1 cellular context compared by ENCODE assay signal in the genomic region with DNA sequence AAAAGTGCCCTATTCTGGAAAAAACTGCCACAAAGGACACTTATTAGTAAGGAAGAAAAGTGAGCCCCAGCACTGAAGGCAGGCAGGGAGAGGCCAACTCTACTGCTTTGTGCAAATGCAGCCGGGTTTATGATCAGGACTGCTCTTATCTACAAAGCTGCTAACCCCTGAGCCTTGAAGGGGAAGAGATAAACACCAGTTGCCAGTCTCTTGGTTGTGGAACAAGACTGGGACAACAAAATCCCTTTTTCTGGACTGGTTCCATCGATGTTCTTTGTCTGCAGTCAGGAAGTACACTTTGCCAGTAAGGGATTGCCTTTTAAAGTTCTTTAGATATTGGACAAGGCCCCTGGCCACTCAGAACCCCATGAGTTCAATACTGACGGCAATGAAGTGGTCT.
A peak's percentile ranks its signal among the peaks of the same experiment; 100 is the strongest.
TF ChIP-seq lines count a peak whose summit lies in the region.

No MANE protein-coding gene starts in this region.

TF ChIP-seq in K562, 482 proteins besides CTCF, POLR2A, EP300 and RAD21 (continued from another document and continues in another):
- TF ChIP-seq, protein P1, sequence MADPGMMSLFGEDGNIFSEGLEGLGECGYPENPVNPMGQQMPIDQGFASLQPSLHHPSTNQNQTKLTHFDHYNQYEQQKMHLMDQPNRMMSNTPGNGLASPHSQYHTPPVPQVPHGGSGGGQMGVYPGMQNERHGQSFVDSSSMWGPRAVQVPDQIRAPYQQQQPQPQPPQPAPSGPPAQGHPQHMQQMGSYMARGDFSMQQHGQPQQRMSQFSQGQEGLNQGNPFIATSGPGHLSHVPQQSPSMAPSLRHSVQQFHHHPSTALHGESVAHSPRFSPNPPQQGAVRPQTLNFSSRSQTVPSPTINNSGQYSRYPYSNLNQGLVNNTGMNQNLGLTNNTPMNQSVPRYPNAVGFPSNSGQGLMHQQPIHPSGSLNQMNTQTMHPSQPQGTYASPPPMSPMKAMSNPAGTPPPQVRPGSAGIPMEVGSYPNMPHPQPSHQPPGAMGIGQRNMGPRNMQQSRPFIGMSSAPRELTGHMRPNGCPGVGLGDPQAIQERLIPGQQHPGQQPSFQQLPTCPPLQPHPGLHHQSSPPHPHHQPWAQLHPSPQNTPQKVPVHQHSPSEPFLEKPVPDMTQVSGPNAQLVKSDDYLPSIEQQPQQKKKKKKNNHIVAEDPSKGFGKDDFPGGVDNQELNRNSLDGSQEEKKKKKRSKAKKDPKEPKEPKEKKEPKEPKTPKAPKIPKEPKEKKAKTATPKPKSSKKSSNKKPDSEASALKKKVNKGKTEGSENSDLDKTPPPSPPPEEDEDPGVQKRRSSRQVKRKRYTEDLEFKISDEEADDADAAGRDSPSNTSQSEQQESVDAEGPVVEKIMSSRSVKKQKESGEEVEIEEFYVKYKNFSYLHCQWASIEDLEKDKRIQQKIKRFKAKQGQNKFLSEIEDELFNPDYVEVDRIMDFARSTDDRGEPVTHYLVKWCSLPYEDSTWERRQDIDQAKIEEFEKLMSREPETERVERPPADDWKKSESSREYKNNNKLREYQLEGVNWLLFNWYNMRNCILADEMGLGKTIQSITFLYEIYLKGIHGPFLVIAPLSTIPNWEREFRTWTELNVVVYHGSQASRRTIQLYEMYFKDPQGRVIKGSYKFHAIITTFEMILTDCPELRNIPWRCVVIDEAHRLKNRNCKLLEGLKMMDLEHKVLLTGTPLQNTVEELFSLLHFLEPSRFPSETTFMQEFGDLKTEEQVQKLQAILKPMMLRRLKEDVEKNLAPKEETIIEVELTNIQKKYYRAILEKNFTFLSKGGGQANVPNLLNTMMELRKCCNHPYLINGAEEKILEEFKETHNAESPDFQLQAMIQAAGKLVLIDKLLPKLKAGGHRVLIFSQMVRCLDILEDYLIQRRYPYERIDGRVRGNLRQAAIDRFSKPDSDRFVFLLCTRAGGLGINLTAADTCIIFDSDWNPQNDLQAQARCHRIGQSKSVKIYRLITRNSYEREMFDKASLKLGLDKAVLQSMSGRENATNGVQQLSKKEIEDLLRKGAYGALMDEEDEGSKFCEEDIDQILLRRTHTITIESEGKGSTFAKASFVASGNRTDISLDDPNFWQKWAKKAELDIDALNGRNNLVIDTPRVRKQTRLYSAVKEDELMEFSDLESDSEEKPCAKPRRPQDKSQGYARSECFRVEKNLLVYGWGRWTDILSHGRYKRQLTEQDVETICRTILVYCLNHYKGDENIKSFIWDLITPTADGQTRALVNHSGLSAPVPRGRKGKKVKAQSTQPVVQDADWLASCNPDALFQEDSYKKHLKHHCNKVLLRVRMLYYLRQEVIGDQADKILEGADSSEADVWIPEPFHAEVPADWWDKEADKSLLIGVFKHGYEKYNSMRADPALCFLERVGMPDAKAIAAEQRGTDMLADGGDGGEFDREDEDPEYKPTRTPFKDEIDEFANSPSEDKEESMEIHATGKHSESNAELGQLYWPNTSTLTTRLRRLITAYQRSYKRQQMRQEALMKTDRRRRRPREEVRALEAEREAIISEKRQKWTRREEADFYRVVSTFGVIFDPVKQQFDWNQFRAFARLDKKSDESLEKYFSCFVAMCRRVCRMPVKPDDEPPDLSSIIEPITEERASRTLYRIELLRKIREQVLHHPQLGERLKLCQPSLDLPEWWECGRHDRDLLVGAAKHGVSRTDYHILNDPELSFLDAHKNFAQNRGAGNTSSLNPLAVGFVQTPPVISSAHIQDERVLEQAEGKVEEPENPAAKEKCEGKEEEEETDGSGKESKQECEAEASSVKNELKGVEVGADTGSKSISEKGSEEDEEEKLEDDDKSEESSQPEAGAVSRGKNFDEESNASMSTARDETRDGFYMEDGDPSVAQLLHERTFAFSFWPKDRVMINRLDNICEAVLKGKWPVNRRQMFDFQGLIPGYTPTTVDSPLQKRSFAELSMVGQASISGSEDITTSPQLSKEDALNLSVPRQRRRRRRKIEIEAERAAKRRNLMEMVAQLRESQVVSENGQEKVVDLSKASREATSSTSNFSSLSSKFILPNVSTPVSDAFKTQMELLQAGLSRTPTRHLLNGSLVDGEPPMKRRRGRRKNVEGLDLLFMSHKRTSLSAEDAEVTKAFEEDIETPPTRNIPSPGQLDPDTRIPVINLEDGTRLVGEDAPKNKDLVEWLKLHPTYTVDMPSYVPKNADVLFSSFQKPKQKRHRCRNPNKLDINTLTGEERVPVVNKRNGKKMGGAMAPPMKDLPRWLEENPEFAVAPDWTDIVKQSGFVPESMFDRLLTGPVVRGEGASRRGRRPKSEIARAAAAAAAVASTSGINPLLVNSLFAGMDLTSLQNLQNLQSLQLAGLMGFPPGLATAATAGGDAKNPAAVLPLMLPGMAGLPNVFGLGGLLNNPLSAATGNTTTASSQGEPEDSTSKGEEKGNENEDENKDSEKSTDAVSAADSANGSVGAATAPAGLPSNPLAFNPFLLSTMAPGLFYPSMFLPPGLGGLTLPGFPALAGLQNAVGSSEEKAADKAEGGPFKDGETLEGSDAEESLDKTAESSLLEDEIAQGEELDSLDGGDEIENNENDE (IDR thresholded peaks at IDR 0.05; ENCODE audit: low read depth, low read length), result no peak
- TF ChIP-seq, protein P2, sequence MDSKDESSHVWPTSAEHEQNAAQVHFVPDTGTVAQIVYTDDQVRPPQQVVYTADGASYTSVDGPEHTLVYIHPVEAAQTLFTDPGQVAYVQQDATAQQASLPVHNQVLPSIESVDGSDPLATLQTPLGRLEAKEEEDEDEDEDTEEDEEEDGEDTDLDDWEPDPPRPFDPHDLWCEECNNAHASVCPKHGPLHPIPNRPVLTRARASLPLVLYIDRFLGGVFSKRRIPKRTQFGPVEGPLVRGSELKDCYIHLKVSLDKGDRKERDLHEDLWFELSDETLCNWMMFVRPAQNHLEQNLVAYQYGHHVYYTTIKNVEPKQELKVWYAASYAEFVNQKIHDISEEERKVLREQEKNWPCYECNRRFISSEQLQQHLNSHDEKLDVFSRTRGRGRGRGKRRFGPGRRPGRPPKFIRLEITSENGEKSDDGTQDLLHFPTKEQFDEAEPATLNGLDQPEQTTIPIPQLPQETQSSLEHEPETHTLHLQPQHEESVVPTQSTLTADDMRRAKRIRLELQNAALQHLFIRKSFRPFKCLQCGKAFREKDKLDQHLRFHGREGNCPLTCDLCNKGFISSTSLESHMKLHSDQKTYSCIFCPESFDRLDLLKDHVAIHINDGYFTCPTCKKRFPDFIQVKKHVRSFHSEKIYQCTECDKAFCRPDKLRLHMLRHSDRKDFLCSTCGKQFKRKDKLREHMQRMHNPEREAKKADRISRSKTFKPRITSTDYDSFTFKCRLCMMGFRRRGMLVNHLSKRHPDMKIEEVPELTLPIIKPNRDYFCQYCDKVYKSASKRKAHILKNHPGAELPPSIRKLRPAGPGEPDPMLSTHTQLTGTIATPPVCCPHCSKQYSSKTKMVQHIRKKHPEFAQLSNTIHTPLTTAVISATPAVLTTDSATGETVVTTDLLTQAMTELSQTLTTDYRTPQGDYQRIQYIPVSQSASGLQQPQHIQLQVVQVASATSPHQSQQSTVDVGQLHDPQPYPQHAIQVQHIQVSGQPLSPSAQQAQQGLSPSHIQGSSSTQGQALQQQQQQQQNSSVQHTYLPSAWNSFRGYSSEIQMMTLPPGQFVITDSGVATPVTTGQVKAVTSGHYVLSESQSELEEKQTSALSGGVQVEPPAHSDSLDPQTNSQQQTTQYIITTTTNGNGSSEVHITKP (IDR thresholded peaks at IDR 0.05; ENCODE audit: partially characterized antibody), result peak; percentile 24
- TF ChIP-seq XRCC5 (IDR thresholded peaks at IDR 0.05; ENCODE audit: low read depth, low read length) (no peak), TEAD2 (tag; IDR thresholded peaks at IDR 0.05) (no peak), MYNN (IDR thresholded peaks at IDR 0.05) (0 out of 2 replicates have a peak, but pooled peaks have one; percentile 56), MYNN (CRISPR knock-in tag; IDR thresholded peaks at IDR 0.05) (no peak), MYBL2 (IDR thresholded peaks at IDR 0.05; ENCODE audit: low read depth) (no peak), MYBL2 (CRISPR knock-in tag; IDR thresholded peaks at IDR 0.05; ENCODE audit: borderline replicate concordance) (no peak), SP1 (CRISPR knock-in tag; IDR thresholded peaks at IDR 0.05) (no peak), ZNF445 (CRISPR knock-in tag; IDR thresholded peaks at IDR 0.05; ENCODE audit: low read depth) (no peak), ZKSCAN1 (IDR thresholded peaks at IDR 0.05; ENCODE audit: low read depth, low read length) (no peak), FOXJ2 (tag; IDR thresholded peaks at IDR 0.05) (peak; percentile 77; the same call in 1 of the 2 replicates), PHF21A (IDR thresholded peaks at IDR 0.05; ENCODE audit: borderline replicate concordance, low read depth) (no peak), SOX6 (IDR thresholded peaks at IDR 0.05) (0 out of 2 replicates have a peak, but pooled peaks have one; percentile 14), KDM1A (IDR thresholded peaks at IDR 0.05) (peak in 1 of 2 experiments; percentile 26; a peak in 1 of 4 replicates), ZNF785 (CRISPR knock-in tag; IDR thresholded peaks at IDR 0.05) (no peak), RCOR1 (IDR thresholded peaks at IDR 0.05; ENCODE audit: borderline replicate concordance in 1 of 2, low read depth in 2 of 2, low read length in 2 of 2) (peak in 1 of 2 experiments; percentile 68; a peak in 2 of 4 replicates), JUND (IDR thresholded peaks at IDR 0.05; ENCODE audit: borderline replicate concordance, low read depth, low read length) (peak; percentile 3; the same call in 1 of the 2 replicates), JUND (tag; IDR thresholded peaks at IDR 0.05; ENCODE audit: borderline replicate concordance, low read depth, low read length) (no peak; the same call in 2 of the 3 replicates), RBM22 (IDR thresholded peaks at IDR 0.05; ENCODE audit: low read depth, low read length, poor library complexity, severe bottlenecking) (no peak), BCOR (IDR thresholded peaks at IDR 0.05) (no peak), ZNF583 (CRISPR knock-in tag; IDR thresholded peaks at IDR 0.05) (no peak), ZNF507 (tag; conservative IDR thresholded peaks at IDR 0.05) (no peak), ZNF551 (CRISPR knock-in tag; IDR thresholded peaks at IDR 0.05) (no peak)
- TF ChIP-seq, protein P3, sequence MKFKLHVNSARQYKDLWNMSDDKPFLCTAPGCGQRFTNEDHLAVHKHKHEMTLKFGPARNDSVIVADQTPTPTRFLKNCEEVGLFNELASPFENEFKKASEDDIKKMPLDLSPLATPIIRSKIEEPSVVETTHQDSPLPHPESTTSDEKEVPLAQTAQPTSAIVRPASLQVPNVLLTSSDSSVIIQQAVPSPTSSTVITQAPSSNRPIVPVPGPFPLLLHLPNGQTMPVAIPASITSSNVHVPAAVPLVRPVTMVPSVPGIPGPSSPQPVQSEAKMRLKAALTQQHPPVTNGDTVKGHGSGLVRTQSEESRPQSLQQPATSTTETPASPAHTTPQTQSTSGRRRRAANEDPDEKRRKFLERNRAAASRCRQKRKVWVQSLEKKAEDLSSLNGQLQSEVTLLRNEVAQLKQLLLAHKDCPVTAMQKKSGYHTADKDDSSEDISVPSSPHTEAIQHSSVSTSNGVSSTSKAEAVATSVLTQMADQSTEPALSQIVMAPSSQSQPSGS (CRISPR knock-in tag; IDR thresholded peaks at IDR 0.05), result no peak
- TF ChIP-seq, protein P4, sequence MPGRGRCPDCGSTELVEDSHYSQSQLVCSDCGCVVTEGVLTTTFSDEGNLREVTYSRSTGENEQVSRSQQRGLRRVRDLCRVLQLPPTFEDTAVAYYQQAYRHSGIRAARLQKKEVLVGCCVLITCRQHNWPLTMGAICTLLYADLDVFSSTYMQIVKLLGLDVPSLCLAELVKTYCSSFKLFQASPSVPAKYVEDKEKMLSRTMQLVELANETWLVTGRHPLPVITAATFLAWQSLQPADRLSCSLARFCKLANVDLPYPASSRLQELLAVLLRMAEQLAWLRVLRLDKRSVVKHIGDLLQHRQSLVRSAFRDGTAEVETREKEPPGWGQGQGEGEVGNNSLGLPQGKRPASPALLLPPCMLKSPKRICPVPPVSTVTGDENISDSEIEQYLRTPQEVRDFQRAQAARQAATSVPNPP (IDR thresholded peaks at IDR 0.05; ENCODE audit: borderline replicate concordance, insufficient read depth, insufficient read length), result no peak
- TF ChIP-seq, protein P5, sequence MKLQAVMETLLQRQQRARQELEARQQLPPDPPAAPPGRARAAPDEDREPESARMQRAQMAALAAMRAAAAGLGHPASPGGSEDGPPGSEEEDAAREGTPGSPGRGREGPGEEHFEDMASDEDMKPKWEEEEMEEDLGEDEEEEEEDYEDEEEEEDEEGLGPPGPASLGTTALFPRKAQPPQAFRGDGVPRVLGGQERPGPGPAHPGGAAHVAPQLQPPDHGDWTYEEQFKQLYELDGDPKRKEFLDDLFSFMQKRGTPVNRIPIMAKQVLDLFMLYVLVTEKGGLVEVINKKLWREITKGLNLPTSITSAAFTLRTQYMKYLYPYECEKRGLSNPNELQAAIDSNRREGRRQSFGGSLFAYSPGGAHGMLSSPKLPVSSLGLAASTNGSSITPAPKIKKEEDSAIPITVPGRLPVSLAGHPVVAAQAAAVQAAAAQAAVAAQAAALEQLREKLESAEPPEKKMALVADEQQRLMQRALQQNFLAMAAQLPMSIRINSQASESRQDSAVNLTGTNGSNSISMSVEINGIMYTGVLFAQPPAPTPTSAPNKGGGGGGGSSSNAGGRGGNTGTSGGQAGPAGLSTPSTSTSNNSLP (IDR thresholded peaks at IDR 0.05; ENCODE audit: borderline replicate concordance, low read depth, low read length), result no peak
